In the genomic region with DNA sequence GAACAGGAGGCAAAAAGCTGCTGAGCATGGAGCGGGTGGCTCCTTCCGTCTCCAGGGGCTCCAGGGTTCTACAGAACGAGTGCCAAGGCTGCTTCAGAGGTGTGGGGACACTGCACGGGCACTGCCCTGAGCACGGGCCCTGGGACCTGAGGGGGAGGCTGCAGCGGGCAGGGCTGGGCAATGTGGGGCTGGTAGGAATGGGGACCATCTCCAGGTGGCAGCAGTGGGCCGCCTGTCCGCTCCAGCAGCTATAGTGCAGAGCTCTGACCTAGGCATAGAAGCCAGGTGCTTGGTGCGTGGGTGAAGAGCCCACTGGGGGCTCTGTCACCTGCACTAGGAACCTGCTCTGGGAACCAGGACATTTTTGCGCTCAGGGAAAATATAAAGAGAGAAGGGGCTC, we compare ENCODE assay signal across 9 cellular contexts. TPM values are rescaled to one million over a fixed set of nuclear protein-coding genes. Genes with fewer than 3 reads are reported as not detected.
DNase-seq lines count a peak whose midpoint lies in the region; ATAC-seq and TF ChIP-seq lines count a peak whose summit lies in the region.
"Had no signal": no experiment of that assay in that cellular context is flagged by ENCODE, and none has a peak within 500 bp of the region (broad histone marks: within the 10 kb centered on the region; RNA-seq: fewer than 3 reads in every experiment).

No MANE protein-coding gene starts in this region.

- TF ChIP-seq CTCF in right lobe of liver (IDR thresholded peaks at IDR 0.05) = peak; percentile 50 to 59 (median 52)

- H3K36me3 Mint-ChIP-seq in activated T-helper 1 cell treated with anti-CD3 and anti-CD28 coated beads, Interleukin-12 subunit alpha, Interleukin-12 subunit beta, Interleukin-2, Interleukin-4 antibody, amounts not matched to agents 30 ng/mL and 10 ng/mL and 1 ng/mL, durations not matched to agents 14 hours and 24 hours and 36 hours (ENCODE audit: low read depth) = peaks cover 43% of the 10 kb centered on the region

- WGBS in right lobe of liver (ENCODE audit: insufficient coverage, low coverage, low lambda C conversion rate, missing lambda C conversion rate) = 52% methylated on average over 4 of the region's 10 CpGs

- H3K27ac Mint-ChIP-seq in activated T-helper 1 cell treated with anti-CD3 and anti-CD28 coated beads, Interleukin-12 subunit alpha, Interleukin-12 subunit beta, Interleukin-2, Interleukin-4 antibody, amounts not matched to agents 30 ng/mL and 10 ng/mL and 1 ng/mL, durations not matched to agents 14 hours and 24 hours and 36 hours = peak overlapping the region; percentile 65

- no peaks in the 10 kb centered on the region for H3K9me3 ChIP-seq in right lobe of liver
- H3K9me3 ChIP-seq: BLaER1 had no signal

- DNase-seq in NCI-H1417 (lab: John Stamatoyannopoulos, UW) (peak in 2 of 3 experiments; percentile 54 to 69), NCI-H1417 treated with DMSO at 0.1 percent for 48 hours (lab: John Stamatoyannopoulos, UW) (no peak), right lobe of liver (peak in 2 of 3 donors; percentile 63 to 64), glomerular visceral epithelial cell (ENCODE audit: extremely low spot score) (no peak), amniotic stem cell (lab: John Stamatoyannopoulos, UW) (no peak)
- DNase-seq in activated T-helper 1 cell treated with anti-CD3 and anti-CD28 coated beads, Interleukin-12 subunit alpha, Interleukin-12 subunit beta, Interleukin-2, Interleukin-4 antibody, amounts not matched to agents 30 ng/mL and 10 ng/mL and 1 ng/mL, durations not matched to agents 14 hours and 24 hours and 36 hours (ENCODE audit: low spot score) = no peak
- DNase-seq in stimulated activated CD4-positive, alpha-beta T cell treated with anti-CD3 and anti-CD28 coated beads, Interleukin-4, amount 100 ng/mL, for 1 hour = no peak

- intact Hi-C loops in activated T-helper 1 cell treated with anti-CD3 and anti-CD28 coated beads, Interleukin-12 subunit alpha, Interleukin-12 subunit beta, Interleukin-2, Interleukin-4 antibody, amounts not matched to agents 30 ng/mL and 10 ng/mL and 1 ng/mL, durations not matched to agents 14 hours and 24 hours and 36 hours (cut with micrococcal nuclease) = no loop called here
- intact Hi-C loops in right lobe of liver (cut with DNase I) = loop anchor here (5.0 kb wide), 2 partner anchors 40 to 160 kb away; no protein-coding TSS in a partner anchor

- H3K4me1 Mint-ChIP-seq in activated T-helper 1 cell treated with anti-CD3 and anti-CD28 coated beads, Interleukin-12 subunit alpha, Interleukin-12 subunit beta, Interleukin-2, Interleukin-4 antibody, amounts not matched to agents 30 ng/mL and 10 ng/mL and 1 ng/mL, durations not matched to agents 14 hours and 24 hours and 36 hours (ENCODE audit: low read depth) = peaks cover 33% of the 10 kb centered on the region

- H3K36me3 ChIP-seq in right lobe of liver = peaks cover 0 to 6% (median 1%) of the 10 kb centered on the region in 4 donors

- H3K4me3 Mint-ChIP-seq in activated T-helper 1 cell treated with anti-CD3 and anti-CD28 coated beads, Interleukin-12 subunit alpha, Interleukin-12 subunit beta, Interleukin-2, Interleukin-4 antibody, amounts not matched to agents 30 ng/mL and 10 ng/mL and 1 ng/mL, durations not matched to agents 14 hours and 24 hours and 36 hours = no peak overlapping the region

- H3K4me1 ChIP-seq in right lobe of liver = peaks cover 0 to 6% (median 0%) of the 10 kb centered on the region in 4 donors

- peak; percentile 49 for ATAC-seq in HG03439 (IDR thresholded peaks at IDR 0.05; ENCODE audit: unreplicated experiment)
- ATAC-seq in right lobe of liver = peak; percentile 77 to 80 (median 78)

- no peaks in the 10 kb centered on the region for H3K27me3 ChIP-seq in right lobe of liver
- H3K27me3 ChIP-seq: BLaER1 had no signal

- no peak overlapping the region for H3K4me3 ChIP-seq in right lobe of liver
- H3K4me3 ChIP-seq: BLaER1 had no signal

- H3K27ac ChIP-seq in right lobe of liver = no peak overlapping the region
- H3K27ac ChIP-seq: BLaER1 had no signal

- H3K27me3 Mint-ChIP-seq in activated T-helper 1 cell treated with anti-CD3 and anti-CD28 coated beads, Interleukin-12 subunit alpha, Interleukin-12 subunit beta, Interleukin-2, Interleukin-4 antibody, amounts not matched to agents 30 ng/mL and 10 ng/mL and 1 ng/mL, durations not matched to agents 14 hours and 24 hours and 36 hours (ENCODE audit: insufficient read depth) = no peaks in the 10 kb centered on the region

- no peak for TF ChIP-seq POLR2A in right lobe of liver (IDR thresholded peaks at IDR 0.05)

- no peaks in the 10 kb centered on the region for H3K9me3 Mint-ChIP-seq in activated T-helper 1 cell treated with anti-CD3 and anti-CD28 coated beads, Interleukin-12 subunit alpha, Interleukin-12 subunit beta, Interleukin-2, Interleukin-4 antibody, amounts not matched to agents 30 ng/mL and 10 ng/mL and 1 ng/mL, durations not matched to agents 14 hours and 24 hours and 36 hours

RNA-seq across cellular contexts. Expression of gene HDAC7, which starts 22.3 kb away (rescaled TPM):
- total RNA-seq in activated T-helper 1 cell treated with anti-CD3 and anti-CD28 coated beads, Interleukin-12 subunit alpha, Interleukin-12 subunit beta, Interleukin-2, Interleukin-4 antibody, amounts not matched to agents 30 ng/mL and 10 ng/mL and 1 ng/mL, durations not matched to agents 14 hours and 24 hours and 36 hours = 453 and 466 TPM in 2 replicates
- 10 to 100 TPM in 2 of 6 experiments, 1 to 10 TPM in 4; 6.6 to 18.8 (median 8.4) TPM for total RNA-seq in right lobe of liver

RNA-seq across cellular contexts. Expression of gene SLC48A1, which starts 24.4 kb away (rescaled TPM):
- 12.7 TPM in 2 replicates for total RNA-seq in activated T-helper 1 cell treated with anti-CD3 and anti-CD28 coated beads, Interleukin-12 subunit alpha, Interleukin-12 subunit beta, Interleukin-2, Interleukin-4 antibody, amounts not matched to agents 30 ng/mL and 10 ng/mL and 1 ng/mL, durations not matched to agents 14 hours and 24 hours and 36 hours
- 10 to 100 TPM; 12.4 to 20.4 (median 18.0) TPM for total RNA-seq in right lobe of liver

RNA-seq across cellular contexts. Expression of gene RAPGEF3, which starts 38.8 kb away (rescaled TPM):
- total RNA-seq in activated T-helper 1 cell treated with anti-CD3 and anti-CD28 coated beads, Interleukin-12 subunit alpha, Interleukin-12 subunit beta, Interleukin-2, Interleukin-4 antibody, amounts not matched to agents 30 ng/mL and 10 ng/mL and 1 ng/mL, durations not matched to agents 14 hours and 24 hours and 36 hours = 4.7 and 6.5 TPM in 2 replicates
- 1 to 10 TPM in 5 of 6 experiments, under 1 TPM in 1; 0.81 to 4.6 (median 2.6) TPM for total RNA-seq in right lobe of liver

Comparison
In these comparisons a context has a peak if more than half of its experiments do, and no peak if none do; other contexts are left out.
1. DNase-seq: peak in NCI-H1417 (2 of 3) and right lobe of liver (2 of 3); none in NCI-H1417 treated with DMSO at 0.1 percent for 48 hours (single experiment), activated T-helper 1 cell treated with anti-CD3 and anti-CD28 coated beads, Interleukin-12 subunit alpha, Interleukin-12 subunit beta, Interleukin-2, Interleukin-4 antibody, amounts not matched to agents 30 ng/mL and 10 ng/mL and 1 ng/mL, durations not matched to agents 14 hours and 24 hours and 36 hours (single experiment), glomerular visceral epithelial cell (single experiment), amniotic stem cell (single experiment) and stimulated activated CD4-positive, alpha-beta T cell treated with anti-CD3 and anti-CD28 coated beads, Interleukin-4, amount 100 ng/mL, for 1 hour (single experiment).
2. RNA of gene HDAC7, which starts 22.3 kb away (total RNA-seq): 453 to 466 TPM in activated T-helper 1 cell treated with anti-CD3 and anti-CD28 coated beads, Interleukin-12 subunit alpha, Interleukin-12 subunit beta, Interleukin-2, Interleukin-4 antibody, amounts not matched to agents 30 ng/mL and 10 ng/mL and 1 ng/mL, durations not matched to agents 14 hours and 24 hours and 36 hours; 6.6 to 18.8 TPM in right lobe of liver; every median in the first group is over 10 times any median in the second.